In genomic region chr10:6270951-6271350, GRCh38 we compare ENCODE assay signal across 13 cellular contexts.
DNase-seq lines count a peak whose midpoint lies in the region; ATAC-seq and TF ChIP-seq lines count a peak whose summit lies in the region.
"Had no signal": no experiment of that assay in that cellular context is flagged by ENCODE, and none has a peak within 500 bp of the region (broad histone marks: within the 10 kb centered on the region; RNA-seq: fewer than 3 reads in every experiment).

No MANE protein-coding gene starts in this region.

- H2BK5ac ChIP-seq in neuronal stem cell (ENCODE audit: low read length) = no peak overlapping the region

- H3K27ac ChIP-seq in CD4-positive, CD25-positive, alpha-beta regulatory T cell (ENCODE audit: insufficient read depth, low read length, poor library complexity, severe bottlenecking) = peak overlapping the region; percentile 55
- H3K27ac ChIP-seq in dorsolateral prefrontal cortex (peak overlapping the region in 48 of 59 donors; percentile 4 to 93 (median 58)), neuronal stem cell (replicated peaks; ENCODE audit: low read length) (no peak overlapping the region)
- H3K27ac ChIP-seq: parathyroid adenoma, SJSA1, WERI-Rb-1 had no signal

- H3K4ac ChIP-seq in neuronal stem cell (ENCODE audit: low read length) = no peak overlapping the region

- H3K27me3 ChIP-seq in CD4-positive, CD25-positive, alpha-beta regulatory T cell (ENCODE audit: control insufficient read depth, insufficient read depth, low read length) = no peaks in the 10 kb centered on the region
- H3K27me3 ChIP-seq in dorsolateral prefrontal cortex (no peaks in the 10 kb centered on the region), neuronal stem cell (ENCODE audit: control insufficient read depth in 3 of 3, insufficient read depth in 3 of 3, low read depth in 1 of 3, low read length in 3 of 3) (no peaks in the 10 kb centered on the region), Caco-2 (replicated peaks; ENCODE audit: control insufficient read depth, insufficient read depth, low read length) (no peaks in the 10 kb centered on the region)
- H3K27me3 ChIP-seq: SJSA1 had no signal

- no peak overlapping the region for H3K14ac ChIP-seq in neuronal stem cell (ENCODE audit: low read length)

- H2AK5ac ChIP-seq in neuronal stem cell (ENCODE audit: low read depth, low read length) = no peak overlapping the region

- peak overlapping the region; percentile 23 for H3K4me3 ChIP-seq in CD4-positive, CD25-positive, alpha-beta regulatory T cell (ENCODE audit: low read depth, low read length)
- H3K4me3 ChIP-seq in dorsolateral prefrontal cortex (no peak overlapping the region), neuronal stem cell (ENCODE audit: low read length in 2 of 2) (no peak overlapping the region), Caco-2 (ENCODE audit: low read depth, low read length) (no peak overlapping the region)
- H3K4me3 ChIP-seq: SJSA1 had no signal

- H2AFZ ChIP-seq in neuronal stem cell (ENCODE audit: low read length) = peak overlapping the region; percentile 10
- H2AFZ ChIP-seq: parathyroid adenoma had no signal

- H3K79me1 ChIP-seq in neuronal stem cell (ENCODE audit: low read depth, low read length) = no peaks in the 10 kb centered on the region

- H3K4me1 Mint-ChIP-seq in CD4-positive, CD25-positive, alpha-beta regulatory T cell = peaks cover 20 to 55% (median 42%) of the 10 kb centered on the region in 4 donors
- peaks cover 37 to 64% (median 61%) of the 10 kb centered on the region in 3 donors for H3K4me1 Mint-ChIP-seq in T-cell
- H3K4me1 Mint-ChIP-seq in Caco-2 (ENCODE audit: low read depth, unreplicated experiment) = peaks cover 7% of the 10 kb centered on the region

- H3K4me2 ChIP-seq in neuronal stem cell (ENCODE audit: insufficient read depth, low read length, poor library complexity, severe bottlenecking) = no peak overlapping the region

- H4K8ac ChIP-seq in neuronal stem cell (ENCODE audit: low read depth, low read length) = no peak overlapping the region

- H3K27ac Mint-ChIP-seq in CD4-positive, CD25-positive, alpha-beta regulatory T cell = peak overlapping the region; percentile 96 to 98 (median 96)
- peak overlapping the region; percentile 91 to 95 for H3K27ac Mint-ChIP-seq in T-cell
- no peak overlapping the region for H3K27ac Mint-ChIP-seq in Caco-2 (ENCODE audit: unreplicated experiment)

- H3K36me3 Mint-ChIP-seq in CD4-positive, CD25-positive, alpha-beta regulatory T cell = no peaks in the 10 kb centered on the region
- no peaks in the 10 kb centered on the region for H3K36me3 Mint-ChIP-seq in T-cell
- peaks cover 5% of the 10 kb centered on the region for H3K36me3 Mint-ChIP-seq in Caco-2 (ENCODE audit: insufficient read depth, unreplicated experiment)

- no peak overlapping the region for H3K9ac ChIP-seq in neuronal stem cell (ENCODE audit: low read depth, low read length, poor library complexity)
- H3K9ac ChIP-seq: parathyroid adenoma had no signal

- H4K91ac ChIP-seq in neuronal stem cell (ENCODE audit: low read depth, low read length, poor library complexity) = no peak overlapping the region

- H3K4me3 Mint-ChIP-seq in CD4-positive, CD25-positive, alpha-beta regulatory T cell = peak overlapping the region in 3 of 4 donors; percentile 52 to 69 (median 65)
- H3K4me3 Mint-ChIP-seq in T-cell (peak overlapping the region; percentile 7 to 36 (median 36)), Caco-2 (ENCODE audit: unreplicated experiment) (no peak overlapping the region)

- intact Hi-C loops in dorsolateral prefrontal cortex (cut with DNase I) = no loop called here
- intact Hi-C loops in Caco-2 (cut with micrococcal nuclease; ENCODE audit: unreplicated experiment) = loop anchor here (10.0 kb wide), 1 partner anchor 94 kb away; no protein-coding TSS in a partner anchor

- no peak for ATAC-seq in CD4-positive, CD25-positive, alpha-beta regulatory T cell (ENCODE audit: low read depth in 2 of 2)
- ATAC-seq in T-cell (replicated peaks in 1 of 4) (no peak), HG03342 (IDR thresholded peaks at IDR 0.05; ENCODE audit: unreplicated experiment) (no peak), GM19324 (IDR thresholded peaks at IDR 0.05; ENCODE audit: low FRiP score, unreplicated experiment) (no peak)

- H3K18ac ChIP-seq in neuronal stem cell (ENCODE audit: low read length) = no peak overlapping the region

- no peak overlapping the region for H2BK15ac ChIP-seq in neuronal stem cell (ENCODE audit: low read length)

- H3K9me3 Mint-ChIP-seq in CD4-positive, CD25-positive, alpha-beta regulatory T cell = peaks cover 0 to 2% (median 0%) of the 10 kb centered on the region in 7 donors
- no peaks in the 10 kb centered on the region for H3K9me3 Mint-ChIP-seq in T-cell
- no peaks in the 10 kb centered on the region for H3K9me3 Mint-ChIP-seq in Caco-2 (ENCODE audit: unreplicated experiment)

- no peaks in the 10 kb centered on the region for H3K27me3 Mint-ChIP-seq in CD4-positive, CD25-positive, alpha-beta regulatory T cell
- H3K27me3 Mint-ChIP-seq in T-cell (no peaks in the 10 kb centered on the region), Caco-2 (ENCODE audit: insufficient read depth, unreplicated experiment) (no peaks in the 10 kb centered on the region)

- no peaks in the 10 kb centered on the region for H3K36me3 ChIP-seq in CD4-positive, CD25-positive, alpha-beta regulatory T cell (ENCODE audit: control insufficient read depth, insufficient read depth, low read length)
- H3K36me3 ChIP-seq in neuronal stem cell (replicated peaks in 1 of 2; ENCODE audit: control insufficient read depth in 2 of 2, insufficient read depth in 2 of 2, low read length in 2 of 2) = no peaks in the 10 kb centered on the region
- H3K36me3 ChIP-seq in Caco-2 (ENCODE audit: control insufficient read depth, insufficient read depth, low read length) = no peaks in the 10 kb centered on the region
- H3K36me3 ChIP-seq: SJSA1, WERI-Rb-1 had no signal

- POLR2A ChIA-PET in T-cell (lab: Charles Lee) = no interaction called here
- POLR2A ChIA-PET in Caco-2 (lab: Charles Lee) = no interaction called here

- no peaks in the 10 kb centered on the region for H3K9me3 ChIP-seq in CD4-positive, CD25-positive, alpha-beta regulatory T cell (ENCODE audit: control insufficient read depth in 2 of 2, low read length in 2 of 2)
- H3K9me3 ChIP-seq in neuronal stem cell (replicated peaks in 1 of 2; ENCODE audit: control insufficient read depth in 2 of 2, insufficient read depth in 1 of 2, low read depth in 1 of 2, low read length in 2 of 2) = no peaks in the 10 kb centered on the region
- no peaks in the 10 kb centered on the region for H3K9me3 ChIP-seq in Caco-2
- H3K9me3 ChIP-seq: SJSA1 had no signal

- no CpG with 5 or more reads among the region's 7 CpGs for WGBS in neuronal stem cell (ENCODE audit: extremely low coverage in 2 of 2, insufficient read length in 2 of 2, insufficient replicate concordance in 1 of 2), 2 donors

- BruUV-seq in Caco-2 (replicated peaks; lab: Mats Ljungman, UMichigan) = no TSS peak

- CTCF ChIA-PET in T-cell (lab: Charles Lee) (interaction anchor here in 1 of 2 donors (0.6 kb wide), 1 partner anchor 1495 kb away, joined by 4 read pairs; no protein-coding TSS in a partner anchor), Caco-2 (lab: Charles Lee) (no interaction called here)

- H2BK120ac ChIP-seq in neuronal stem cell (ENCODE audit: low read depth, low read length) = no peak overlapping the region

- H3K23ac ChIP-seq in neuronal stem cell (ENCODE audit: low read depth, low read length, poor library complexity) = no peak overlapping the region

- H3K4me1 ChIP-seq in CD4-positive, CD25-positive, alpha-beta regulatory T cell (ENCODE audit: control insufficient read depth, insufficient read depth, low read length, poor library complexity, severe bottlenecking) = peaks cover 39% of the 10 kb centered on the region
- peaks cover 4 to 7% of the 10 kb centered on the region in 2 donors for H3K4me1 ChIP-seq in neuronal stem cell (ENCODE audit: control insufficient read depth in 2 of 2, insufficient read depth in 1 of 2, low read depth in 1 of 2, low read length in 2 of 2)
- H3K4me1 ChIP-seq in Caco-2 = peaks cover 18% of the 10 kb centered on the region
- H3K4me1 ChIP-seq: parathyroid adenoma had no signal

- H2BK12ac ChIP-seq in neuronal stem cell (ENCODE audit: low read length) = no peak overlapping the region

- TF ChIP-seq CTCF in dorsolateral prefrontal cortex (IDR thresholded peaks at IDR 0.05 in 54 of 56, conservative IDR thresholded peaks at IDR 0.05 in 2 of 56; ENCODE audit: low read depth in 1 of 56, partially characterized antibody in 56 of 56) (no peak), Caco-2 (IDR thresholded peaks at IDR 0.05; ENCODE audit: insufficient read depth in 1 of 2, low read depth in 1 of 2, low read length in 1 of 2, severe bottlenecking in 1 of 2, unreplicated experiment in 1 of 2) (no peak)

- no peak for DNase-seq in CD4-positive, CD25-positive, alpha-beta regulatory T cell
- DNase-seq in T-cell (no peak), dorsolateral prefrontal cortex (no peak), neuronal stem cell (ENCODE audit: low spot score) (no peak), NCI-H146 (lab: John Stamatoyannopoulos, UW) (no peak), Caco-2 (no peak)
- DNase-seq: HCEC 1CT, NCI-H2171, WERI-Rb-1 had no signal
